In genomic region chrX:132491191-132491590, GRCh38 we compare ENCODE assay signal across 8 cellular contexts. TPM values are rescaled to one million over a fixed set of nuclear protein-coding genes. Genes with fewer than 3 reads are reported as not detected.
A peak's percentile ranks its signal among the peaks of the same experiment; 100 is the strongest.
DNase-seq lines count a peak whose midpoint lies in the region; ATAC-seq and TF ChIP-seq lines count a peak whose summit lies in the region.

No MANE protein-coding gene starts in this region.

- peaks cover 11% of the 10 kb centered on the region; the same call in 1 of the 2 replicates for H3K4me1 ChIP-seq in MM.1S (ENCODE audit: low read length)

- H3K36me3 ChIP-seq in MM.1S (replicated peaks; ENCODE audit: insufficient read depth, low read length), result no peaks in the 10 kb centered on the region

- ATAC-seq in GM21576 (IDR thresholded peaks at IDR 0.05; ENCODE audit: unreplicated experiment) (peak; percentile 32), HG03025 (IDR thresholded peaks at IDR 0.05; ENCODE audit: low FRiP score, unreplicated experiment) (no peak)

- H3K79me2 ChIP-seq in MM.1S (ENCODE audit: low read length), result peaks cover 13% of the 10 kb centered on the region

- H3K4me3 ChIP-seq in GM08714 (ENCODE audit: low read length) (0 out of 2 replicates have a peak overlapping the region, but pooled peaks have one; percentile 15), MM.1S (ENCODE audit: low read length) (peak overlapping the region; percentile 68)

- no peaks in the 10 kb centered on the region for H4K20me1 ChIP-seq in MM.1S (ENCODE audit: insufficient read depth, low read length)

- no peaks in the 10 kb centered on the region for H3K9me3 ChIP-seq in MM.1S (replicated peaks; ENCODE audit: insufficient read depth, low read length)

- H2AFZ ChIP-seq in MM.1S (ENCODE audit: low read length), result peak overlapping the region; percentile 47

- peak overlapping the region; percentile 68 for H3K4me2 ChIP-seq in MM.1S (ENCODE audit: low read depth, low read length)

- CTCF ChIA-PET in activated CD4-positive, alpha-beta memory T cell treated with anti-CD3 and anti-CD28 coated beads, Interleukin-2, amount 10 ng/mL, durations not matched to agents 7 days and 5 days (lab: Charles Lee), result interaction anchor here (0.6 to 2.0 kb wide), 7 partner anchors 10 to 1063 kb away, joined by 3 to 5 read pairs (median 3); no protein-coding TSS in a partner anchor

- TF ChIP-seq CTCF in MM.1S (IDR thresholded peaks at IDR 0.05; ENCODE audit: low read length), result peak; percentile 29

- peak overlapping the region; percentile 80; the same call in 1 of the 2 replicates for H3K9ac ChIP-seq in MM.1S (ENCODE audit: low read length)

- no peaks in the 10 kb centered on the region for H3K9me2 ChIP-seq in MM.1S (replicated peaks; ENCODE audit: insufficient read depth, low read length)

- peaks cover 37% of the 10 kb centered on the region for H3K4me1 Mint-ChIP-seq in activated CD4-positive, alpha-beta memory T cell treated with anti-CD3 and anti-CD28 coated beads, Interleukin-2, amount 10 ng/mL, durations not matched to agents 7 days and 5 days

- no peak overlapping the region for H3K27ac Mint-ChIP-seq in activated CD4-positive, alpha-beta memory T cell treated with anti-CD3 and anti-CD28 coated beads, Interleukin-2, amount 10 ng/mL, durations not matched to agents 7 days and 5 days

- peak; percentile 63 for DNase-seq in MM.1S
- DNase-seq in activated CD4-positive, alpha-beta memory T cell treated with anti-CD3 and anti-CD28 coated beads, Interleukin-2, amount 10 ng/mL, durations not matched to agents 7 days and 5 days, result peak; percentile 18
- peak; percentile 19 for DNase-seq in mucosa of gallbladder (ENCODE audit: low spot score)
- no peak for DNase-seq in activated CD8-positive, alpha-beta memory T cell treated with anti-CD3 and anti-CD28 coated beads, Interleukin-2, amount 50 U/mL, for 4 hours
- DNase-seq in stimulated activated CD4-positive, alpha-beta T cell treated with anti-CD3 and anti-CD28 coated beads, Interleukin-2, amount 100 ng/mL, for 48 hours, result no peak

- no peaks in the 10 kb centered on the region for H3K9me3 Mint-ChIP-seq in activated CD4-positive, alpha-beta memory T cell treated with anti-CD3 and anti-CD28 coated beads, Interleukin-2, amount 10 ng/mL, durations not matched to agents 7 days and 5 days

- peaks cover 3% of the 10 kb centered on the region for H3K36me3 Mint-ChIP-seq in activated CD4-positive, alpha-beta memory T cell treated with anti-CD3 and anti-CD28 coated beads, Interleukin-2, amount 10 ng/mL, durations not matched to agents 7 days and 5 days (ENCODE audit: low read depth)

- no peak overlapping the region; the same call in 1 of the 2 replicates for H3K27ac ChIP-seq in MM.1S (ENCODE audit: low read length)

- POLR2A ChIA-PET in activated CD4-positive, alpha-beta memory T cell treated with anti-CD3 and anti-CD28 coated beads, Interleukin-2, amount 10 ng/mL, durations not matched to agents 7 days and 5 days (lab: Charles Lee), result interaction anchor here (1.2 to 2.4 kb wide), 2 partner anchors 10 to 27 kb away, joined by 3 to 17 read pairs; no protein-coding TSS in a partner anchor

- H3K27me3 ChIP-seq in MM.1S (replicated peaks; ENCODE audit: insufficient read depth, low read length), result no peaks in the 10 kb centered on the region

- H3F3A ChIP-seq in MM.1S (ENCODE audit: insufficient read depth, low read length), result peaks cover 15% of the 10 kb centered on the region

- peaks cover 1% of the 10 kb centered on the region for H3K27me3 Mint-ChIP-seq in activated CD4-positive, alpha-beta memory T cell treated with anti-CD3 and anti-CD28 coated beads, Interleukin-2, amount 10 ng/mL, durations not matched to agents 7 days and 5 days

- H3K4me3 Mint-ChIP-seq in activated CD4-positive, alpha-beta memory T cell treated with anti-CD3 and anti-CD28 coated beads, Interleukin-2, amount 10 ng/mL, durations not matched to agents 7 days and 5 days, result peak overlapping the region; percentile 89

RNA-seq across cellular contexts. Expression of gene MBNL3, which starts 2.4 kb away (rescaled TPM):
- total RNA-seq in activated CD4-positive, alpha-beta memory T cell treated with anti-CD3 and anti-CD28 coated beads, Interleukin-2, amount 10 ng/mL, durations not matched to agents 7 days and 5 days, result 10 to 100 TPM; 24.9 to 26.6 TPM
- 49.3 TPM for total RNA-seq in mucosa of gallbladder

Comparison
In these comparisons a context has a peak if more than half of its experiments do, and no peak if none do; other contexts are left out.
1. DNase-seq: peak in MM.1S (single experiment), activated CD4-positive, alpha-beta memory T cell treated with anti-CD3 and anti-CD28 coated beads, Interleukin-2, amount 10 ng/mL, durations not matched to agents 7 days and 5 days (single experiment) and mucosa of gallbladder (single experiment); none in activated CD8-positive, alpha-beta memory T cell treated with anti-CD3 and anti-CD28 coated beads, Interleukin-2, amount 50 U/mL, for 4 hours (single experiment) and stimulated activated CD4-positive, alpha-beta T cell treated with anti-CD3 and anti-CD28 coated beads, Interleukin-2, amount 100 ng/mL, for 48 hours (0 of 2).